In the genomic region with DNA sequence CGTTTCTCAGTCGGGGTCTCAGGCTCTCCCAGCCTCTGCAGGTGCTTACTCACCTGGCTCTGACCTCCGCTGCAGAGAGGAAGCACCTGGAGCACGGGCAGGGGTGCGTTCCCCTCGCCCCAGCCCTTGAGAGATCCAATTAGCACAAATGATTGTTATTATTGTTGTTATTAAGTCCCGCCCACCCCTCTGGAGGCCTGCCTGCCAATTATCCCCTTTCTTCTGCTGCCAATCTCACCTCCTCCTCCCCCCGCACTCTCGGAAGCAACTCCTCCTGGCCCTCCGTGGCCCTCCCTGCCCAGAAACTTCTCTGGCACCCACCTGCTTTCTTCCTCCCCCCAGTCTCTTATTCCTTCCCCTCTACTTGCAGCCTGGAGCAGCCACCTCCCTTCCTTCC, we compare ENCODE assay signal across 8 cellular contexts. TPM values are rescaled to one million over a fixed set of nuclear protein-coding genes. Genes with fewer than 3 reads are reported as not detected.
DNase-seq lines count a peak whose midpoint lies in the region; ATAC-seq and TF ChIP-seq lines count a peak whose summit lies in the region.
"Had no signal": no experiment of that assay in that cellular context is flagged by ENCODE, and none has a peak within 500 bp of the region (broad histone marks: within the 10 kb centered on the region; RNA-seq: fewer than 3 reads in every experiment).

No MANE protein-coding gene starts in this region.

- no peaks in the 10 kb centered on the region for H3K27me3 ChIP-seq in trophoblast cell (ENCODE audit: insufficient read depth, low read length)

- no peak overlapping the region for H3K18ac ChIP-seq in trophoblast cell (ENCODE audit: low read length)

- peaks cover 16 to 19% of the 10 kb centered on the region in 2 experiments for H3K4me1 ChIP-seq in trophoblast cell (ENCODE audit: control insufficient read depth in 1 of 2, insufficient read depth in 2 of 2, low read length in 2 of 2)

- no peak overlapping the region for H4K12ac ChIP-seq in trophoblast cell (ENCODE audit: low read depth, low read length)

- H3K4me3 ChIP-seq in trophoblast cell (ENCODE audit: low read depth, low read length), result no peak overlapping the region
- H3K4me3 ChIP-seq: lung had no signal

- H2AFZ ChIP-seq in trophoblast cell (ENCODE audit: insufficient read depth, low read length, poor library complexity), result no peak overlapping the region

- peaks cover 52% of the 10 kb centered on the region for H3K79me2 ChIP-seq in trophoblast cell (ENCODE audit: control insufficient read depth, insufficient read depth, low read length, poor library complexity)

- peaks cover 16 to 17% of the 10 kb centered on the region in 2 experiments for H3K36me3 ChIP-seq in trophoblast cell (ENCODE audit: control insufficient read depth in 1 of 2, insufficient read depth in 2 of 2, low read length in 2 of 2)

- H3K27ac ChIP-seq in cingulate gyrus (ENCODE audit: low read depth, low read length) (peak overlapping the region; percentile 65), trophoblast cell (ENCODE audit: low read depth, low read length) (no peak overlapping the region)

- no peak overlapping the region for H3K14ac ChIP-seq in trophoblast cell (ENCODE audit: low read length)

- H2AK5ac ChIP-seq in trophoblast cell (ENCODE audit: low read length), result no peak overlapping the region

- H3K4ac ChIP-seq in trophoblast cell (ENCODE audit: low read depth, low read length), result peak overlapping the region; percentile 72

- H3K9me3 ChIP-seq in trophoblast cell (ENCODE audit: insufficient read depth, low read depth, low read length), result peaks cover 4% of the 10 kb centered on the region

- H4K8ac ChIP-seq in trophoblast cell (ENCODE audit: low read depth, low read length), result no peak overlapping the region

- no peak overlapping the region for H3K23ac ChIP-seq in trophoblast cell (ENCODE audit: low read length)

- H3K9ac ChIP-seq in trophoblast cell (ENCODE audit: low read length), result no peak overlapping the region

- no peaks in the 10 kb centered on the region for H3K79me1 ChIP-seq in trophoblast cell (ENCODE audit: low read length)

- H2BK12ac ChIP-seq in trophoblast cell (ENCODE audit: low read length), result no peak overlapping the region

- in situ Hi-C loops in GM13977 (cut with MboI; ENCODE audit: low pct_unique_long_range_greater_than_20kb, low sequenced_read_pairs, unreplicated experiment), result no loop called here

- DNase-seq in GM13977 (ENCODE audit: low spot score) (peak; percentile 27), NCI-H1436 treated with DMSO at 0.1 percent for 48 hours (lab: John Stamatoyannopoulos, UW) (peak; percentile 86), trophoblast cell (no peak), SW 1271 (lab: John Stamatoyannopoulos, UW) (no peak), T1000 (lab: John Stamatoyannopoulos, UW) (no peak)

- H2BK120ac ChIP-seq in trophoblast cell (ENCODE audit: insufficient read depth, low read length, poor library complexity), result no peak overlapping the region

- ATAC-seq in HG03520 (IDR thresholded peaks at IDR 0.05; ENCODE audit: unreplicated experiment), result no peak

- no CpG with 5 or more reads among the region's 10 CpGs for WGBS in trophoblast cell (ENCODE audit: extremely low coverage, insufficient coverage, insufficient read length)

- H4K91ac ChIP-seq in trophoblast cell (ENCODE audit: low read depth, low read length), result no peak overlapping the region

- no peak for TF ChIP-seq CTCF in GM13977 (IDR thresholded peaks at IDR 0.05; ENCODE audit: extremely low read depth, insufficient read depth, missing control alignments)

- no peak overlapping the region for H3K4me2 ChIP-seq in trophoblast cell (ENCODE audit: low read length)

- H2BK5ac ChIP-seq in trophoblast cell (ENCODE audit: low read depth, low read length, poor library complexity), result no peak overlapping the region

RNA-seq across cellular contexts. Expression of gene ZNF787, which starts 8.8 kb away (rescaled TPM):
- polyA plus RNA-seq in trophoblast cell (2013), result 23.4 and 24.3 TPM in 2 replicates

RNA-seq across cellular contexts. Expression of gene ZNF444, which starts 28.8 kb away (rescaled TPM):
- 25.7 and 26.0 TPM in 2 replicates for polyA plus RNA-seq in trophoblast cell (2013)

Comparison
In these comparisons a context has a peak if more than half of its experiments do, and no peak if none do; other contexts are left out.
1. DNase-seq: peak in GM13977 (single experiment) and NCI-H1436 treated with DMSO at 0.1 percent for 48 hours (single experiment); none in trophoblast cell (0 of 2), SW 1271 (0 of 2) and T1000 (single experiment).